Comparison of ENCODE assay signal across 13 cellular contexts in genomic region chr2:216117566-216117965, GRCh38. TPM values are rescaled to one million over a fixed set of nuclear protein-coding genes. Genes with fewer than 3 reads are reported as not detected.
DNase-seq lines count a peak whose midpoint lies in the region; ATAC-seq and TF ChIP-seq lines count a peak whose summit lies in the region.
"Had no signal": no experiment of that assay in that cellular context is flagged by ENCODE, and none has a peak within 500 bp of the region (broad histone marks: within the 10 kb centered on the region; RNA-seq: fewer than 3 reads in every experiment).

No MANE protein-coding gene starts in this region.

- H3K4me3 Mint-ChIP-seq in activated T-helper 2 cell treated with anti-CD3 and anti-CD28 coated beads, Interferon-gamma antibody, Interleukin-2, Interleukin-4, amounts not matched to agents 10 μg/mL and 5 μg/mL and 100 μg/mL, durations not matched to agents 14 hours and 24 hours and 36 hours (ENCODE audit: low read depth): no peak overlapping the region

- H3K27me3 Mint-ChIP-seq in activated T-helper 2 cell treated with anti-CD3 and anti-CD28 coated beads, Interferon-gamma antibody, Interleukin-2, Interleukin-4, amounts not matched to agents 10 μg/mL and 5 μg/mL and 100 μg/mL, durations not matched to agents 14 hours and 24 hours and 36 hours (ENCODE audit: low read depth): no peaks in the 10 kb centered on the region

- H3K9me3 Mint-ChIP-seq in activated T-helper 2 cell treated with anti-CD3 and anti-CD28 coated beads, Interferon-gamma antibody, Interleukin-2, Interleukin-4, amounts not matched to agents 10 μg/mL and 5 μg/mL and 100 μg/mL, durations not matched to agents 14 hours and 24 hours and 36 hours: no peaks in the 10 kb centered on the region

- peak overlapping the region; percentile 46 for H3K27ac Mint-ChIP-seq in activated T-helper 2 cell treated with anti-CD3 and anti-CD28 coated beads, Interferon-gamma antibody, Interleukin-2, Interleukin-4, amounts not matched to agents 10 μg/mL and 5 μg/mL and 100 μg/mL, durations not matched to agents 14 hours and 24 hours and 36 hours

- BruUV-seq in A673 (replicated peaks; lab: Mats Ljungman, UMichigan): no TSS peak

- POLR2A ChIA-PET in A673 (lab: Charles Lee; ENCODE audit: low non-redundant PET): no interaction called here

- no peak for ATAC-seq in GM18909 (IDR thresholded peaks at IDR 0.05; ENCODE audit: poor library complexity, unreplicated experiment)

- peaks cover 69% of the 10 kb centered on the region for H3K4me1 Mint-ChIP-seq in activated T-helper 2 cell treated with anti-CD3 and anti-CD28 coated beads, Interferon-gamma antibody, Interleukin-2, Interleukin-4, amounts not matched to agents 10 μg/mL and 5 μg/mL and 100 μg/mL, durations not matched to agents 14 hours and 24 hours and 36 hours (ENCODE audit: low read depth)

- CTCF ChIA-PET in A673 (lab: Charles Lee): no interaction called here

- H3K36me3 Mint-ChIP-seq in activated T-helper 2 cell treated with anti-CD3 and anti-CD28 coated beads, Interferon-gamma antibody, Interleukin-2, Interleukin-4, amounts not matched to agents 10 μg/mL and 5 μg/mL and 100 μg/mL, durations not matched to agents 14 hours and 24 hours and 36 hours (ENCODE audit: low read depth): peaks cover 96% of the 10 kb centered on the region

- H3K9me3 ChIP-seq in A673 (ENCODE audit: low read depth, low read length, poor library complexity, severe bottlenecking): no peaks in the 10 kb centered on the region

- peaks cover 56% of the 10 kb centered on the region for H3K4me1 ChIP-seq in A673 (ENCODE audit: insufficient read depth, low read length, poor library complexity, severe bottlenecking)

- TF ChIP-seq CTCF in A673 (conservative IDR thresholded peaks at IDR 0.05; ENCODE audit: low read depth, low read length): no peak
- no peak for TF ChIP-seq CTCF in fibroblast of pulmonary artery (IDR thresholded peaks at IDR 0.05; ENCODE audit: low read length, missing control alignments)

- no peaks in the 10 kb centered on the region for H3K27me3 ChIP-seq in A673 (replicated peaks; ENCODE audit: insufficient read depth, low read depth, low read length, poor library complexity)

- H3K4me3 ChIP-seq in A673 (ENCODE audit: low read depth, low read length, poor library complexity, severe bottlenecking): no peak overlapping the region
- H3K4me3 ChIP-seq in fibroblast of pulmonary artery (replicated peaks; ENCODE audit: low read depth, low read length): no peak overlapping the region

- no peak for DNase-seq in A673 (ENCODE audit: low spot score)
- peak; percentile 68 for DNase-seq in ELR (ENCODE audit: low read depth)
- no peak for DNase-seq in activated T-helper 2 cell treated with anti-CD3 and anti-CD28 coated beads, Interferon-gamma antibody, Interleukin-2, Interleukin-4, amounts not matched to agents 10 μg/mL and 5 μg/mL and 100 μg/mL, durations not matched to agents 14 hours and 24 hours and 36 hours (ENCODE audit: low spot score)
- peak; percentile 23 for DNase-seq in fibroblast of pulmonary artery (ENCODE audit: low read depth)
- DNase-seq in D341Med (ENCODE audit: low spot score): no peak
- no peak for DNase-seq in retina
- DNase-seq in SIG-M5 treated with dmso at 0.1 percent for 504 hours (lab: John Stamatoyannopoulos, UW; ENCODE audit: unreplicated experiment): no peak
- DNase-seq: activated CD4-positive, alpha-beta T cell treated with anti-CD3 and anti-CD28 coated beads for 1 hour; DMS 273 treated with DMSO at 0.1 percent for 48 hours; NCI-H748 treated with DMSO at 0.1 percent for 48 hours; RPMI8226; substantia nigra had no signal

- peak overlapping the region; percentile 44 for H3K27ac ChIP-seq in A673 (ENCODE audit: low read depth, low read length, poor library complexity, severe bottlenecking)

- intact Hi-C loops in A673 (cut with micrococcal nuclease; ENCODE audit: unreplicated experiment): no loop called here
- intact Hi-C loops in activated T-helper 2 cell treated with anti-CD3 and anti-CD28 coated beads, Interferon-gamma antibody, Interleukin-2, Interleukin-4, amounts not matched to agents 10 μg/mL and 5 μg/mL and 100 μg/mL, durations not matched to agents 14 hours and 24 hours and 36 hours (cut with micrococcal nuclease): no loop called here

- H3K36me3 ChIP-seq in A673 (ENCODE audit: insufficient read depth, low read length, poor library complexity, severe bottlenecking): peaks cover 87% of the 10 kb centered on the region

RNA-seq across cellular contexts. Expression of gene XRCC5, which starts 8.4 kb away (rescaled TPM):
- total RNA-seq in A673 (2021): 508 and 534 TPM in 2 replicates
- 452 and 492 TPM in 2 replicates for total RNA-seq in activated T-helper 2 cell treated with anti-CD3 and anti-CD28 coated beads, Interferon-gamma antibody, Interleukin-2, Interleukin-4, amounts not matched to agents 10 μg/mL and 5 μg/mL and 100 μg/mL, durations not matched to agents 14 hours and 24 hours and 36 hours

RNA-seq across cellular contexts. Expression of gene TMEM169, which starts 35.8 kb away (rescaled TPM):
- 1.1 and 1.7 TPM in 2 replicates for total RNA-seq in A673 (2021)
- 1.3 and 1.6 TPM in 2 replicates for total RNA-seq in activated T-helper 2 cell treated with anti-CD3 and anti-CD28 coated beads, Interferon-gamma antibody, Interleukin-2, Interleukin-4, amounts not matched to agents 10 μg/mL and 5 μg/mL and 100 μg/mL, durations not matched to agents 14 hours and 24 hours and 36 hours

RNA-seq across cellular contexts. Expression of gene PECR, which starts 36.0 kb away (rescaled TPM):
- total RNA-seq in A673 (2021): 19.7 and 22.2 TPM in 2 replicates
- total RNA-seq in activated T-helper 2 cell treated with anti-CD3 and anti-CD28 coated beads, Interferon-gamma antibody, Interleukin-2, Interleukin-4, amounts not matched to agents 10 μg/mL and 5 μg/mL and 100 μg/mL, durations not matched to agents 14 hours and 24 hours and 36 hours: 11.5 and 15.2 TPM in 2 replicates

Comparison
In these comparisons a context has a peak if more than half of its experiments do, and no peak if none do; other contexts are left out.
1. DNase-seq: peak in ELR (single experiment) and fibroblast of pulmonary artery (single experiment); none in A673 (single experiment), activated T-helper 2 cell treated with anti-CD3 and anti-CD28 coated beads, Interferon-gamma antibody, Interleukin-2, Interleukin-4, amounts not matched to agents 10 μg/mL and 5 μg/mL and 100 μg/mL, durations not matched to agents 14 hours and 24 hours and 36 hours (single experiment), D341Med (single experiment), retina (single experiment) and SIG-M5 treated with dmso at 0.1 percent for 504 hours (single experiment).